ENCODE assay signal across 24 cellular contexts in genomic region chr17:74499992-74500391, GRCh38. TPM values are rescaled to one million over a fixed set of nuclear protein-coding genes. Genes with fewer than 3 reads are reported as not detected.
DNase-seq lines count a peak whose midpoint lies in the region; ATAC-seq and TF ChIP-seq lines count a peak whose summit lies in the region.
"Had no signal": no experiment of that assay in that cellular context is flagged by ENCODE, and none has a peak within 500 bp of the region (broad histone marks: within the 10 kb centered on the region; RNA-seq: fewer than 3 reads in every experiment).

No MANE protein-coding gene starts in this region.

- intact Hi-C loops in cardiac septum (cut with DNase I), result no loop called here
- intact Hi-C loops in heart left ventricle (cut with DNase I), result loop anchor here in 1 of 10 donors (10.0 kb wide), 1 partner anchor 195 kb away; no protein-coding TSS in a partner anchor
- intact Hi-C loops in sigmoid colon (cut with DNase I), result no loop called here
- intact Hi-C loops in PC-9 (cut with micrococcal nuclease; ENCODE audit: unreplicated experiment), result no loop called here
- intact Hi-C loops in posterior vena cava (cut with DNase I), result no loop called here

- no peak overlapping the region for H2AFZ ChIP-seq in PC-9

- peak overlapping the region; percentile 4 for H3K27ac Mint-ChIP-seq in activated T-helper 17 cell treated with anti-CD3 and anti-CD28 coated beads, Interleukin-2, amount 50 U/mL, for 72 hours
- H3K27ac Mint-ChIP-seq: CD4-positive, CD25-positive, alpha-beta regulatory T cell; HFFc6 had no signal

- H3K4me3 Mint-ChIP-seq in activated T-helper 17 cell treated with anti-CD3 and anti-CD28 coated beads, Interleukin-2, amount 50 U/mL, for 72 hours, result no peak overlapping the region
- H3K4me3 Mint-ChIP-seq: CD4-positive, CD25-positive, alpha-beta regulatory T cell; HFFc6 had no signal

- no peaks in the 10 kb centered on the region for H4K20me1 ChIP-seq in PC-9 (ENCODE audit: insufficient read depth)

- H3K9me3 Mint-ChIP-seq in activated T-helper 17 cell treated with anti-CD3 and anti-CD28 coated beads, Interleukin-2, amount 50 U/mL, for 72 hours, result no peaks in the 10 kb centered on the region
- H3K9me3 Mint-ChIP-seq: CD4-positive, CD25-positive, alpha-beta regulatory T cell had no signal

- H3K4me3 ChIP-seq in heart left ventricle (no peak overlapping the region), sigmoid colon (no peak overlapping the region), PC-9 (no peak overlapping the region)
- H3K4me3 ChIP-seq: A549, SJCRH30 had no signal

- no peaks in the 10 kb centered on the region for H3K4me1 Mint-ChIP-seq in activated T-helper 17 cell treated with anti-CD3 and anti-CD28 coated beads, Interleukin-2, amount 50 U/mL, for 72 hours
- H3K4me1 Mint-ChIP-seq: CD4-positive, CD25-positive, alpha-beta regulatory T cell had no signal

- H3K9me2 ChIP-seq in PC-9 (ENCODE audit: insufficient read depth), result no peaks in the 10 kb centered on the region

- CTCF ChIA-PET in PC-9 (lab: Charles Lee), result no interaction called here

- WGBS in heart left ventricle, 4 donors, result 76 to 87% (median 80%) methylated on average over 3 of the region's 3 CpGs
- WGBS in sigmoid colon, 2 donors, result 86 to 89% methylated on average over 3 of the region's 3 CpGs

- H3K27ac ChIP-seq in heart left ventricle, result no peak overlapping the region
- no peak overlapping the region for H3K27ac ChIP-seq in sigmoid colon
- H3K27ac ChIP-seq in PC-9, result no peak overlapping the region
- H3K27ac ChIP-seq: A549, HL-60, SJCRH30 had no signal

- H3K9me3 ChIP-seq in heart left ventricle (no peaks in the 10 kb centered on the region), sigmoid colon (no peaks in the 10 kb centered on the region), PC-9 (ENCODE audit: insufficient read depth, low read depth) (no peaks in the 10 kb centered on the region)
- H3K9me3 ChIP-seq: A549, SJCRH30 had no signal

- BruUV-seq in PC-9 (replicated peaks; lab: Mats Ljungman, UMichigan), result no TSS peak

- H3K27me3 Mint-ChIP-seq in activated T-helper 17 cell treated with anti-CD3 and anti-CD28 coated beads, Interleukin-2, amount 50 U/mL, for 72 hours, result peaks cover 6% of the 10 kb centered on the region
- H3K27me3 Mint-ChIP-seq: CD4-positive, CD25-positive, alpha-beta regulatory T cell had no signal

- TF ChIP-seq POLR2A in heart left ventricle (IDR thresholded peaks at IDR 0.05), result no peak
- no peak for TF ChIP-seq POLR2A in sigmoid colon (IDR thresholded peaks at IDR 0.05)

- no peak for TF ChIP-seq EP300 in sigmoid colon (IDR thresholded peaks at IDR 0.05)

- no peaks in the 10 kb centered on the region for H3K79me2 ChIP-seq in PC-9 (ENCODE audit: low read depth)

- TF ChIP-seq CTCF in heart left ventricle (IDR thresholded peaks at IDR 0.05) (no peak), sigmoid colon (IDR thresholded peaks at IDR 0.05) (no peak), PC-9 (conservative IDR thresholded peaks at IDR 0.05) (no peak)

- H3K36me3 Mint-ChIP-seq in activated T-helper 17 cell treated with anti-CD3 and anti-CD28 coated beads, Interleukin-2, amount 50 U/mL, for 72 hours (ENCODE audit: low read depth), result no peaks in the 10 kb centered on the region
- H3K36me3 Mint-ChIP-seq: CD4-positive, CD25-positive, alpha-beta regulatory T cell had no signal

- H3F3A ChIP-seq in PC-9 (ENCODE audit: insufficient read depth, low read depth), result no peaks in the 10 kb centered on the region

- H3K4me1 ChIP-seq in heart left ventricle, result no peaks in the 10 kb centered on the region
- H3K4me1 ChIP-seq in sigmoid colon, result no peaks in the 10 kb centered on the region
- H3K4me1 ChIP-seq in PC-9 (replicated peaks; ENCODE audit: insufficient read depth), result no peaks in the 10 kb centered on the region
- H3K4me1 ChIP-seq: A549, SJCRH30 had no signal

- ATAC-seq in heart left ventricle, result no peak
- ATAC-seq in activated T-helper 17 cell treated with anti-CD3 and anti-CD28 coated beads, Interleukin-2, amount 50 U/mL, for 72 hours (replicated peaks), result no peak
- ATAC-seq: HepG2 had no signal

- peak; percentile 59 for DNase-seq in cardiac septum (ENCODE audit: low spot score)
- no peak for DNase-seq in heart left ventricle
- DNase-seq in sigmoid colon, result peak; percentile 42
- no peak for DNase-seq in PC-9
- no peak for DNase-seq in occipital lobe (lab: John Stamatoyannopoulos, UW)
- DNase-seq in posterior vena cava (ENCODE audit: low spot score), result no peak
- DNase-seq: CD4-positive, CD25-positive, alpha-beta regulatory T cell; EL; GF-D8; H7; HFFc6; KBM-7; NCI-H1092; NCI-H1436; NCI-H1930; NCI-H510A; NCI-H748 treated with DMSO at 0.1 percent for 48 hours; SJCRH30 had no signal

- H3K36me3 ChIP-seq in heart left ventricle (no peaks in the 10 kb centered on the region), sigmoid colon (no peaks in the 10 kb centered on the region), PC-9 (ENCODE audit: low read depth) (no peaks in the 10 kb centered on the region)
- H3K36me3 ChIP-seq: SJCRH30 had no signal

- no peak overlapping the region for H3K4me2 ChIP-seq in PC-9
- H3K4me2 ChIP-seq: A549 had no signal

- POLR2A ChIA-PET in PC-9 (lab: Charles Lee; ENCODE audit: unreplicated experiment), result no interaction called here

- H3K27me3 ChIP-seq in heart left ventricle (peaks cover 0 to 8% (median 0%) of the 10 kb centered on the region in 9 donors), sigmoid colon (no peaks in the 10 kb centered on the region), PC-9 (ENCODE audit: insufficient read depth, low read depth) (peaks cover 36% of the 10 kb centered on the region)

RNA-seq across cellular contexts. Expression of gene CD300LB, which starts 31.3 kb away (rescaled TPM):
- total RNA-seq in cardiac septum, result not detected
- 1 to 10 TPM in 1 of 9 donors, under 1 TPM in 5, not detected in 3; 0.14 to 2.3 (median 0.21) TPM for total RNA-seq in heart left ventricle
- under 1 TPM in 1 of 2 donors, not detected in 1; 0.40 TPM for polyA plus RNA-seq in heart left ventricle
- total RNA-seq in activated T-helper 17 cell treated with anti-CD3 and anti-CD28 coated beads, Interleukin-2, amount 50 U/mL, for 72 hours, result not detected
- total RNA-seq in sigmoid colon, result 1 to 10 TPM in 1 of 4 donors, under 1 TPM in 2, not detected in 1; 0.33 to 1.1 (median 0.55) TPM
- polyA plus RNA-seq in sigmoid colon, result under 1 TPM; 0.38 to 0.60 (median 0.46) TPM
- not detected in 2 replicates for total RNA-seq in PC-9 (2021)
- total RNA-seq in occipital lobe, result not detected
- total RNA-seq in posterior vena cava, result under 1 TPM; 0.23 to 0.62 TPM
- total RNA-seq: CD4-positive, CD25-positive, alpha-beta regulatory T cell; H7; HepG2; HFFc6; HT-29; SJCRH30 had no signal
- polyA plus RNA-seq: A549; BJ; CD4-positive, CD25-positive, alpha-beta regulatory T cell; HepG2 had no signal

RNA-seq across cellular contexts. Expression of gene CD300A, which starts 33.6 kb away (rescaled TPM):
- 2.6 TPM for total RNA-seq in cardiac septum
- total RNA-seq in heart left ventricle, result 10 to 100 TPM in 1 of 9 donors, 1 to 10 TPM in 6, under 1 TPM in 2; 0.64 to 23.2 (median 1.8) TPM
- polyA plus RNA-seq in heart left ventricle, result 1 to 10 TPM in 1 of 2 donors, under 1 TPM in 1; 0.72 to 1.5 TPM
- total RNA-seq in activated T-helper 17 cell treated with anti-CD3 and anti-CD28 coated beads, Interleukin-2, amount 50 U/mL, for 72 hours, result 10 to 100 TPM in 1 of 2 donors, 1 to 10 TPM in 1; 3.0 to 29.1 TPM
- total RNA-seq in sigmoid colon, result 1 to 10 TPM; 2.9 to 6.9 (median 3.3) TPM
- 10 to 100 TPM in 2 of 3 donors, 1 to 10 TPM in 1; 4.8 to 33.5 (median 10.9) TPM for polyA plus RNA-seq in sigmoid colon
- not detected in 2 replicates for total RNA-seq in PC-9 (2021)
- total RNA-seq in occipital lobe, result 3.3 TPM
- total RNA-seq in posterior vena cava, result 1 to 10 TPM; 5.9 to 8.5 TPM
- total RNA-seq: HepG2, HFFc6, HT-29, SJCRH30 had no signal
- polyA plus RNA-seq: A549, BJ, HepG2 had no signal

RNA-seq across cellular contexts. Expression of gene CD300C, which starts 45.9 kb away (rescaled TPM):
- total RNA-seq in cardiac septum (0.24 TPM), heart left ventricle (1 to 10 TPM in 2 of 9 donors, under 1 TPM in 4, not detected in 3; 0.31 to 5.0 (median 0.61) TPM), sigmoid colon (1 to 10 TPM in 1 of 4 donors, under 1 TPM in 2, not detected in 1; 0.36 to 3.3 (median 0.83) TPM), PC-9 (2021) (not detected in 2 replicates), occipital lobe (0.31 TPM), posterior vena cava (1 to 10 TPM; 2.1 to 4.7 TPM)
- polyA plus RNA-seq in heart left ventricle (under 1 TPM; 0.11 to 0.94 TPM), sigmoid colon (1 to 10 TPM in 2 of 3 donors, not detected in 1; 1.1 to 1.2 TPM)
- total RNA-seq in activated T-helper 17 cell treated with anti-CD3 and anti-CD28 coated beads, Interleukin-2, amount 50 U/mL, for 72 hours, result under 1 TPM in 1 of 2 donors, not detected in 1; 0.28 TPM
- total RNA-seq: CD4-positive, CD25-positive, alpha-beta regulatory T cell; H7; HepG2; HFFc6; SJCRH30 had no signal
- polyA plus RNA-seq: A549, HepG2 had no signal

Comparison
In these comparisons a context has a peak if more than half of its experiments do, and no peak if none do; other contexts are left out.
1. DNase-seq: peak in cardiac septum (single experiment) and sigmoid colon (single experiment); none in heart left ventricle (0 of 5), PC-9 (0 of 2), occipital lobe (single experiment) and posterior vena cava (single experiment).